ENCODE assay signal across 14 cellular contexts in the genomic region with DNA sequence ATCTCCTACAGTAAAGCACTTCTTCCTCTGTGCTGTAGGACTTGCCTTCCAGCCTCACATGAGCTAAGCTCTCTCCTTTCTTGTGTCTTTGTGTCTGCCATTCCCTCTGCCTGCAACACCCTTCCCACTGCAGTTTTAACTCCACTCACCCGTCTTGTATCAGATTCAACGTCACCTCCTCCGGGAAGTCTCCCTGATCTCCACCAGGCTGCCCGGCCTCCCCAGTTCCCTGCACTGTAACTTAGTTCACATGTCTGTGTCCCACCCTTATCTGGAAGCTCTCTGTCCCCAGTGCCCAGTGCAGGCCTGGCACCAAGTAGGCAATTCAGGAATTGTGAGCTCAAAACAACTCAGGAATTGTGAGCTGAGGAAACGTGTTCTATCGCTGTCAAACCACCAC.
"Had no signal": no experiment of that assay in that cellular context is flagged by ENCODE, and none has a peak within 500 bp of the region (broad histone marks: within the 10 kb centered on the region; RNA-seq: fewer than 3 reads in every experiment).

No MANE protein-coding gene starts in this region.

- H3K9me3 ChIP-seq: SJSA1, upper lobe of left lung had no signal

- H3K4me3 ChIP-seq: SJSA1, upper lobe of left lung had no signal

- H3K4me1 Mint-ChIP-seq: naive thymus-derived CD4-positive, alpha-beta T cell had no signal

- H3K27ac Mint-ChIP-seq: activated CD8-positive, alpha-beta T cell treated with anti-CD3 and anti-CD28 coated beads for 36 hours; activated T-helper 1 cell treated with anti-CD3 and anti-CD28 coated beads, Interleukin-12 subunit alpha, Interleukin-12 subunit beta, Interleukin-2, Interleukin-4 antibody, amounts not matched to agents 30 ng/mL and 10 ng/mL and 1 ng/mL, durations not matched to agents 14 hours and 24 hours and 36 hours had no signal

- H3K36me3 ChIP-seq: SJSA1, upper lobe of left lung had no signal

- H3K27ac ChIP-seq: SJSA1, upper lobe of left lung had no signal

- H3K36me3 Mint-ChIP-seq: brain; naive thymus-derived CD4-positive, alpha-beta T cell had no signal

- DNase-seq: activated CD4-positive, alpha-beta T cell treated with anti-CD3 and anti-CD28 coated beads for 4 hours; activated CD8-positive, alpha-beta T cell treated with anti-CD3 and anti-CD28 coated beads for 36 hours; activated naive CD4-positive, alpha-beta T cell treated with anti-CD3 and anti-CD28 coated beads, Interleukin-2, amount 50 U/mL, for 16 hours; amniotic stem cell; hippocampal formation; kidney glomerular epithelial cell; naive thymus-derived CD4-positive, alpha-beta T cell; nucleus accumbens; stimulated activated CD4-positive, alpha-beta T cell treated with anti-CD3 and anti-CD28 coated beads, Interleukin-4, amount 100 ng/mL, for 4 hours; T-helper 9 cell had no signal

- H3K9me3 Mint-ChIP-seq: activated CD8-positive, alpha-beta T cell treated with anti-CD3 and anti-CD28 coated beads for 36 hours; activated T-helper 1 cell treated with anti-CD3 and anti-CD28 coated beads, Interleukin-12 subunit alpha, Interleukin-12 subunit beta, Interleukin-2, Interleukin-4 antibody, amounts not matched to agents 30 ng/mL and 10 ng/mL and 1 ng/mL, durations not matched to agents 14 hours and 24 hours and 36 hours had no signal

- ATAC-seq: activated CD8-positive, alpha-beta T cell treated with anti-CD3 and anti-CD28 coated beads for 36 hours; naive thymus-derived CD4-positive, alpha-beta T cell had no signal

- H3K4me1 ChIP-seq: SJSA1, upper lobe of left lung had no signal

- H3K27me3 Mint-ChIP-seq: activated CD8-positive, alpha-beta T cell treated with anti-CD3 and anti-CD28 coated beads for 36 hours had no signal

- H3K4me3 Mint-ChIP-seq: activated CD8-positive, alpha-beta T cell treated with anti-CD3 and anti-CD28 coated beads for 36 hours; activated T-helper 1 cell treated with anti-CD3 and anti-CD28 coated beads, Interleukin-12 subunit alpha, Interleukin-12 subunit beta, Interleukin-2, Interleukin-4 antibody, amounts not matched to agents 30 ng/mL and 10 ng/mL and 1 ng/mL, durations not matched to agents 14 hours and 24 hours and 36 hours; naive thymus-derived CD4-positive, alpha-beta T cell had no signal

- H3K27me3 ChIP-seq: SJSA1, upper lobe of left lung had no signal
